In genomic region chr7:30074422-30075030, GRCh38 we compare ENCODE assay signal across 8 cellular contexts. TPM values are rescaled to one million over a fixed set of nuclear protein-coding genes. Genes with fewer than 3 reads are reported as not detected.
DNase-seq lines count a peak whose midpoint lies in the region; ATAC-seq, FAIRE-seq and TF ChIP-seq lines count a peak whose summit lies in the region.

No MANE protein-coding gene starts in this region.

- H3K27me3 Mint-ChIP-seq in brain (no peaks in the 10 kb centered on the region), neural crest cell (ENCODE audit: low read depth) (no peaks in the 10 kb centered on the region)

- DNase-seq in ACHN = peak; percentile 70
- peak; percentile 52 for DNase-seq in NCI-H226
- DNase-seq in neural crest cell (ENCODE audit: low read depth, low spot score) = no peak
- DNase-seq in effector CD8-positive, alpha-beta T cell (lab: John Stamatoyannopoulos, UW) = no peak
- DNase-seq in frontal cortex (ENCODE audit: low spot score in 2 of 2) = no peak

- H3K36me3 Mint-ChIP-seq in brain = peaks cover 38% of the 10 kb centered on the region
- H3K36me3 Mint-ChIP-seq in neural crest cell (ENCODE audit: low read depth) = peaks cover 12% of the 10 kb centered on the region

- H3K9me3 Mint-ChIP-seq in brain (no peaks in the 10 kb centered on the region), neural crest cell (no peaks in the 10 kb centered on the region)

- ATAC-seq in HG02938 (IDR thresholded peaks at IDR 0.05; ENCODE audit: unreplicated experiment) = no peak

- H3K27ac Mint-ChIP-seq in brain = peak overlapping the region in 1 of 5 experiments; percentile 19
- no peak overlapping the region for H3K27ac Mint-ChIP-seq in neural crest cell (ENCODE audit: unreplicated experiment)

- H3K4me1 Mint-ChIP-seq in brain (peaks cover 11% of the 10 kb centered on the region), neural crest cell (no peaks in the 10 kb centered on the region)

- no peak overlapping the region for H3K4me3 Mint-ChIP-seq in brain
- no peak overlapping the region for H3K4me3 Mint-ChIP-seq in neural crest cell

- in situ Hi-C loops in ACHN (cut with HindIII; ENCODE audit: low pct_ligation_motif_present, low pct_unique_long_range_greater_than_20kb, low sequenced_read_pairs) = no loop called here

- TF ChIP-seq CTCF in GM12874 (IDR thresholded peaks at IDR 0.05; ENCODE audit: insufficient read depth, low read depth, low read length) (peak; percentile 28; the same call in 1 of the 2 replicates), brain (conservative IDR thresholded peaks at IDR 0.05) (peak; percentile 36 to 56), neural crest cell (conservative IDR thresholded peaks at IDR 0.05) (peak; percentile 67)

- no peak for FAIRE-seq in frontal cortex (lab: Jason Lieb, UNC)

RNA-seq across cellular contexts. Expression of gene PLEKHA8, which starts 46.3 kb away (rescaled TPM):
- 5.0 TPM for polyA plus RNA-seq in brain (ENCODE audit: insufficient read depth, low read depth, low replicate concordance)
- total RNA-seq in neural crest cell (60.1 and 63.3 TPM in 2 replicates), frontal cortex (30.6 TPM)

RNA-seq across cellular contexts. Expression of gene FKBP14, which starts 48.0 kb away (rescaled TPM):
- 1.5 TPM for polyA plus RNA-seq in brain (ENCODE audit: insufficient read depth, low read depth, low replicate concordance)
- total RNA-seq in neural crest cell = 20.3 and 21.3 TPM in 2 replicates
- total RNA-seq in frontal cortex = 7.3 TPM

Comparison
In these comparisons a context has a peak if more than half of its experiments do, and no peak if none do; other contexts are left out.
1. DNase-seq: peak in ACHN (single experiment) and NCI-H226 (single experiment); none in neural crest cell (single experiment), effector CD8-positive, alpha-beta T cell (single experiment) and frontal cortex (0 of 2).
2. Peak in every context shown above with its lines, with median percentiles within 50 percentile points of each other: CTCF ChIP-seq.